ENCODE assay signal across 9 cellular contexts in the genomic region with DNA sequence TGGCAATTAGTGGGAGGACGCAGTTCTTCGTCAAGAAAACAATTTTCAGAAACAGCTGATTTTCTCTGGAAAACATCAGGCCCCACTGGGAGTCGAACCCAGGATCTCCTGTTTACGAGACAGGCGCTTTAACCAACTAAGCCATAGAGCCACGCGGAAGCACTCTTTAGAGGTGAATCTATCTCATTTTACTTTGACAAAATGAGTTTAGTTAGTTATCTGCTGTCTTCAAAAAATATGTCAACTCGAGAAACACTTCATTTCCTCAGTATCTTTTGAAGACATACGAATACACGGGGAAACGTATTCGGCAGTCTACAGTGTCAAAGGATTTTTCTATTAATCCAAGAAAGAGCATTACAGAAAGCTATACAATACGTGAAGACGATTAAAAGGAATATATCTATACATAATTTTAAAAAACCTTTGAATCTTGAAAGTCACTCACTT. TPM values are rescaled to one million over a fixed set of nuclear protein-coding genes. Genes with fewer than 3 reads are reported as not detected.
DNase-seq lines count a peak whose midpoint lies in the region; ATAC-seq and TF ChIP-seq lines count a peak whose summit lies in the region.
"Had no signal": no experiment of that assay in that cellular context is flagged by ENCODE, and none has a peak within 500 bp of the region (broad histone marks: within the 10 kb centered on the region; RNA-seq: fewer than 3 reads in every experiment).

No MANE protein-coding gene starts in this region.

- ATAC-seq in mucosa of descending colon, result no peak
- no peak for ATAC-seq in GM18511 (IDR thresholded peaks at IDR 0.05; ENCODE audit: unreplicated experiment)

- peaks cover 2 to 5% (median 5%) of the 10 kb centered on the region in 5 donors for H3K9me3 Mint-ChIP-seq in CD8-positive, alpha-beta memory T cell

- no peaks in the 10 kb centered on the region for H3K9me3 ChIP-seq in CD8-positive, alpha-beta memory T cell (ENCODE audit: low read length)
- H3K9me3 ChIP-seq in mucosa of descending colon, result no peaks in the 10 kb centered on the region

- H3K27ac Mint-ChIP-seq in CD8-positive, alpha-beta memory T cell, result no peak overlapping the region

- peaks cover 10% of the 10 kb centered on the region for H3K4me1 ChIP-seq in CD8-positive, alpha-beta memory T cell (ENCODE audit: insufficient read depth, low read length)
- no peaks in the 10 kb centered on the region for H3K4me1 ChIP-seq in mucosa of descending colon (ENCODE audit: low read depth)

- intact Hi-C loops in mucosa of descending colon (cut with DNase I, micrococcal nuclease), result no loop called here

- peak overlapping the region; percentile 12 for H3K4me3 ChIP-seq in CD8-positive, alpha-beta memory T cell (ENCODE audit: low read length)
- H3K4me3 ChIP-seq in WI38 (ENCODE audit: low read depth, low read length), result peak overlapping the region; percentile 65
- peak overlapping the region; percentile 68 for H3K4me3 ChIP-seq in fibroblast of villous mesenchyme (ENCODE audit: low read depth, low read length)
- no peak overlapping the region for H3K4me3 ChIP-seq in mucosa of descending colon

- CTCF ChIA-PET in CD8-positive, alpha-beta memory T cell (lab: Charles Lee), result no interaction called here

- peak in 1 of 5 donors; percentile 45 for DNase-seq in CD8-positive, alpha-beta memory T cell
- peak; percentile 62 for DNase-seq in HS-5 (ENCODE audit: low read depth)
- peak; percentile 71 for DNase-seq in fibroblast of villous mesenchyme (ENCODE audit: low read depth)
- DNase-seq in stimulated activated CD4-positive, alpha-beta T cell treated with anti-CD3 and anti-CD28 coated beads, Interleukin-15, amount 100 ng/mL, for 48 hours (ENCODE audit: low read depth in 2 of 2), result peak; percentile 4 to 15
- no peak for DNase-seq in mucosa of descending colon
- DNase-seq in cerebellar nuclear complex (lab: John Stamatoyannopoulos, UW), result no peak

- peaks cover 38 to 80% of the 10 kb centered on the region in 2 donors for H3K27me3 Mint-ChIP-seq in CD8-positive, alpha-beta memory T cell

- peaks cover 14 to 15% (median 15%) of the 10 kb centered on the region in 3 donors for H3K4me1 Mint-ChIP-seq in CD8-positive, alpha-beta memory T cell

- no peak for TF ChIP-seq CTCF in WI38 (IDR thresholded peaks at IDR 0.05; ENCODE audit: low read depth, low read length)
- TF ChIP-seq CTCF in fibroblast of villous mesenchyme (IDR thresholded peaks at IDR 0.05; ENCODE audit: insufficient read depth, low read depth, low read length), result no peak
- TF ChIP-seq CTCF in mucosa of descending colon (IDR thresholded peaks at IDR 0.05), result no peak

- POLR2A ChIA-PET in CD8-positive, alpha-beta memory T cell (lab: Charles Lee), result interaction anchor here (0.6 kb wide), 1 partner anchor 1139 kb away, joined by 3 read pairs; no protein-coding TSS in a partner anchor

- no peaks in the 10 kb centered on the region for H3K36me3 ChIP-seq in CD8-positive, alpha-beta memory T cell (ENCODE audit: insufficient read depth, low read length)
- no peaks in the 10 kb centered on the region for H3K36me3 ChIP-seq in mucosa of descending colon (ENCODE audit: low read depth)

- H3K27ac ChIP-seq in CD8-positive, alpha-beta memory T cell (ENCODE audit: low read depth, low read length), result peak overlapping the region; percentile 75
- H3K27ac ChIP-seq: skin epidermis had no signal

- peak overlapping the region in 5 of 7 donors; percentile 20 to 83 (median 37) for H3K4me3 Mint-ChIP-seq in CD8-positive, alpha-beta memory T cell

- peaks cover 15% of the 10 kb centered on the region for H3K27me3 ChIP-seq in CD8-positive, alpha-beta memory T cell (ENCODE audit: insufficient read depth, low read length, poor library complexity, severe bottlenecking)

- peaks cover 0 to 4% (median 0%) of the 10 kb centered on the region in 3 donors for H3K36me3 Mint-ChIP-seq in CD8-positive, alpha-beta memory T cell

RNA-seq across cellular contexts. Expression of gene GPX6, which starts 26.7 kb away (rescaled TPM):
- not detected for total RNA-seq in CD8-positive, alpha-beta memory T cell
- not detected for polyA plus RNA-seq in CD8-positive, alpha-beta memory T cell
- total RNA-seq in fibroblast of villous mesenchyme (not detected in 2 replicates), mucosa of descending colon (not detected)

RNA-seq across cellular contexts. Expression of gene GPX5, which starts 36.7 kb away (rescaled TPM):
- total RNA-seq in CD8-positive, alpha-beta memory T cell, result not detected
- 0.84 TPM for polyA plus RNA-seq in CD8-positive, alpha-beta memory T cell
- not detected in 2 replicates for total RNA-seq in fibroblast of villous mesenchyme
- total RNA-seq in mucosa of descending colon, result not detected

RNA-seq across cellular contexts. Expression of gene ZSCAN23, which starts 45.6 kb away (rescaled TPM):
- 1 to 10 TPM in 1 of 2 experiments, under 1 TPM in 1; 0.63 to 1.3 TPM for total RNA-seq in CD8-positive, alpha-beta memory T cell
- not detected for polyA plus RNA-seq in CD8-positive, alpha-beta memory T cell
- total RNA-seq in fibroblast of villous mesenchyme (4.3 and 9.0 TPM in 2 replicates), mucosa of descending colon (1 to 10 TPM in 2 of 3 donors, under 1 TPM in 1; 0.89 to 3.0 (median 2.0) TPM)

Comparison
In these comparisons a context has a peak if more than half of its experiments do, and no peak if none do; other contexts are left out.
1. DNase-seq: peak in HS-5 (single experiment), fibroblast of villous mesenchyme (single experiment) and stimulated activated CD4-positive, alpha-beta T cell treated with anti-CD3 and anti-CD28 coated beads, Interleukin-15, amount 100 ng/mL, for 48 hours (2 of 2); none in mucosa of descending colon (0 of 3) and cerebellar nuclear complex (0 of 2).